8 cellular contexts compared by ENCODE assay signal in genomic region chr19:10928563-10929401, GRCh38. TPM values are rescaled to one million over a fixed set of nuclear protein-coding genes. Genes with fewer than 3 reads are reported as not detected.
A peak's percentile ranks its signal among the peaks of the same experiment; 100 is the strongest.
DNase-seq lines count a peak whose midpoint lies in the region; TF ChIP-seq lines count a peak whose summit lies in the region.

Gene TIMM29, plus strand, starts transcription at chr19:10928811. Its CDS starts 12 bp downstream, at chr19:10928823.
Gene YIPF2, minus strand, starts transcription at chr19:10928639. Its CDS starts 229 bp downstream, at chr19:10928410.

- H3K9me3 ChIP-seq in DOHH2 (ENCODE audit: control insufficient read depth, insufficient read depth, low read length) = no peaks in the 10 kb centered on the region
- H3K9me3 ChIP-seq in Loucy (ENCODE audit: insufficient read depth, low read depth, low read length) = no peaks in the 10 kb centered on the region

- H3K9ac ChIP-seq in Loucy (ENCODE audit: low read depth, low read length, poor library complexity, severe bottlenecking) = peak within 1 kb of the TSS; percentile 79

- H3K9me3 Mint-ChIP-seq in nephron = no peaks in the 10 kb centered on the region
- no peaks in the 10 kb centered on the region for H3K9me3 Mint-ChIP-seq in stimulated activated naive CD8-positive, alpha-beta T cell treated with anti-CD3 and anti-CD28 coated beads, Interleukin-15, Interleukin-2, amounts not matched to agents 100 ng/mL and 50 ng/mL, for 24 hours

- no peaks in the 10 kb centered on the region for H3K27me3 ChIP-seq in DOHH2 (ENCODE audit: control insufficient read depth, low read length)
- no peaks in the 10 kb centered on the region for H3K27me3 ChIP-seq in Loucy (ENCODE audit: insufficient read depth, low read length, poor library complexity, severe bottlenecking)

- peak within 1 kb of the TSS; percentile 17 for H3K27ac ChIP-seq in DOHH2 (ENCODE audit: low read depth, low read length)

- H3K4me1 Mint-ChIP-seq in nephron = peaks cover 4% of the 10 kb centered on the region
- peaks cover 23% of the 10 kb centered on the region for H3K4me1 Mint-ChIP-seq in stimulated activated naive CD8-positive, alpha-beta T cell treated with anti-CD3 and anti-CD28 coated beads, Interleukin-15, Interleukin-2, amounts not matched to agents 100 ng/mL and 50 ng/mL, for 24 hours (ENCODE audit: low read depth)

- H3K36me3 ChIP-seq in DOHH2 (ENCODE audit: control insufficient read depth, low read length) (peaks cover 19% of the 10 kb centered on the region), Loucy (ENCODE audit: insufficient read depth, low read length) (peaks cover 3% of the 10 kb centered on the region; the same call in 1 of the 2 replicates)

- H3F3A ChIP-seq in DOHH2 (ENCODE audit: control insufficient read depth, insufficient read depth) (peaks cover 2% of the 10 kb centered on the region; the same call in 1 of the 2 replicates), Loucy (ENCODE audit: low read depth) (no peaks in the 10 kb centered on the region)

- H2AFZ ChIP-seq in Loucy (ENCODE audit: low read length) = peak within 1 kb of the TSS; percentile 58

- no peaks in the 10 kb centered on the region for H3K9me2 ChIP-seq in DOHH2 (replicated peaks; ENCODE audit: control insufficient read depth, low read length)
- H3K9me2 ChIP-seq in Loucy (replicated peaks; ENCODE audit: low read depth, low read length) = no peaks in the 10 kb centered on the region

- no peaks in the 10 kb centered on the region for H3K27me3 Mint-ChIP-seq in nephron (ENCODE audit: low read depth)
- H3K27me3 Mint-ChIP-seq in stimulated activated naive CD8-positive, alpha-beta T cell treated with anti-CD3 and anti-CD28 coated beads, Interleukin-15, Interleukin-2, amounts not matched to agents 100 ng/mL and 50 ng/mL, for 24 hours = no peaks in the 10 kb centered on the region

- H3K4me3 ChIP-seq in DOHH2 (ENCODE audit: low read length) (peak within 1 kb of the TSS; percentile 86), Loucy (ENCODE audit: low read length, poor library complexity, severe bottlenecking) (peak within 1 kb of the TSS; percentile 84), fibroblast of the aortic adventitia (ENCODE audit: low read depth, low read length) (peak within 1 kb of the TSS; percentile 88)

- DNase-seq in H4 (ENCODE audit: low spot score) = peak; percentile 96
- peak; percentile 89 for DNase-seq in activated effector memory CD4-positive, alpha-beta T cell treated with Interleukin-2 at 50 U/mL for 16 hours
- peak; percentile 99 for DNase-seq in fibroblast of the aortic adventitia (ENCODE audit: low read depth)

- H3K4me3 Mint-ChIP-seq in nephron = peak within 1 kb of the TSS; percentile 94 to 99 (median 96)
- peak within 1 kb of the TSS; percentile 90 for H3K4me3 Mint-ChIP-seq in stimulated activated naive CD8-positive, alpha-beta T cell treated with anti-CD3 and anti-CD28 coated beads, Interleukin-15, Interleukin-2, amounts not matched to agents 100 ng/mL and 50 ng/mL, for 24 hours

- peak; percentile 56 for TF ChIP-seq POLR2A in Raji (IDR thresholded peaks at IDR 0.05; ENCODE audit: insufficient read depth, low read depth, low read length)

- H3K79me2 ChIP-seq in DOHH2 (ENCODE audit: control insufficient read depth, low read length) = peaks cover 42% of the 10 kb centered on the region
- H3K79me2 ChIP-seq in Loucy (ENCODE audit: insufficient read depth, low read length) = peaks cover 49% of the 10 kb centered on the region

- TF ChIP-seq CTCF in DOHH2 (IDR thresholded peaks at IDR 0.05; ENCODE audit: low read depth, low read length, poor library complexity, severe bottlenecking) (no peak), Loucy (conservative IDR thresholded peaks at IDR 0.05; ENCODE audit: low read length) (no peak), fibroblast of the aortic adventitia (IDR thresholded peaks at IDR 0.05; ENCODE audit: insufficient read depth, low read length) (no peak), nephron (IDR thresholded peaks at IDR 0.05; ENCODE audit: unreplicated experiment in 3 of 3) (no peak)

- peak within 1 kb of the TSS; percentile 86 for H3K4me2 ChIP-seq in DOHH2 (ENCODE audit: low read length)
- peak within 1 kb of the TSS; percentile 100 for H3K4me2 ChIP-seq in Loucy (ENCODE audit: low read depth, low read length, poor library complexity, severe bottlenecking)

- H3K36me3 Mint-ChIP-seq in nephron (ENCODE audit: low read depth) = peaks cover 19% of the 10 kb centered on the region
- H3K36me3 Mint-ChIP-seq in stimulated activated naive CD8-positive, alpha-beta T cell treated with anti-CD3 and anti-CD28 coated beads, Interleukin-15, Interleukin-2, amounts not matched to agents 100 ng/mL and 50 ng/mL, for 24 hours (ENCODE audit: low read depth) = peaks cover 9% of the 10 kb centered on the region

- H3K4me1 ChIP-seq in DOHH2 (ENCODE audit: control insufficient read depth, low read length) = peaks cover 15% of the 10 kb centered on the region
- H3K4me1 ChIP-seq in Loucy (ENCODE audit: insufficient read depth, low read length, poor library complexity, severe bottlenecking) = peaks cover 17% of the 10 kb centered on the region

- H4K20me1 ChIP-seq in DOHH2 (ENCODE audit: control insufficient read depth, insufficient read depth, low read depth, low read length) = peaks cover 5% of the 10 kb centered on the region; the same call in 1 of the 2 replicates
- peaks cover 13% of the 10 kb centered on the region for H4K20me1 ChIP-seq in Loucy (ENCODE audit: insufficient read depth, low read length, poor library complexity, severe bottlenecking)

- peak within 1 kb of the TSS; percentile 70 to 91 (median 90) for H3K27ac Mint-ChIP-seq in nephron
- peak within 1 kb of the TSS; percentile 81 for H3K27ac Mint-ChIP-seq in stimulated activated naive CD8-positive, alpha-beta T cell treated with anti-CD3 and anti-CD28 coated beads, Interleukin-15, Interleukin-2, amounts not matched to agents 100 ng/mL and 50 ng/mL, for 24 hours

RNA-seq across cellular contexts. Expression of gene TIMM29, which starts in this region (rescaled TPM):
- 11.2 and 23.5 TPM in 2 replicates for total RNA-seq in H4 (2014; rRNA removed; shearing (Covaris generic))
- total RNA-seq in fibroblast of the aortic adventitia (ENCODE audit: low replicate concordance) = 18.4 and 41.5 TPM in 2 replicates

RNA-seq across cellular contexts. Expression of gene YIPF2, which starts in this region (rescaled TPM):
- total RNA-seq in H4 (2014; rRNA removed; shearing (Covaris generic)) = 31.7 and 42.5 TPM in 2 replicates
- 68.7 and 89.1 TPM in 2 replicates for total RNA-seq in fibroblast of the aortic adventitia (ENCODE audit: low replicate concordance)

Comparison
In these comparisons a context has a peak if more than half of its experiments do, and no peak if none do; other contexts are left out.
1. Peak in every context shown above with its lines: DNase-seq, H3K4me3 ChIP-seq and H3K27ac ChIP-seq.